1 cellular context compared by ENCODE assay signal in the genomic region with DNA sequence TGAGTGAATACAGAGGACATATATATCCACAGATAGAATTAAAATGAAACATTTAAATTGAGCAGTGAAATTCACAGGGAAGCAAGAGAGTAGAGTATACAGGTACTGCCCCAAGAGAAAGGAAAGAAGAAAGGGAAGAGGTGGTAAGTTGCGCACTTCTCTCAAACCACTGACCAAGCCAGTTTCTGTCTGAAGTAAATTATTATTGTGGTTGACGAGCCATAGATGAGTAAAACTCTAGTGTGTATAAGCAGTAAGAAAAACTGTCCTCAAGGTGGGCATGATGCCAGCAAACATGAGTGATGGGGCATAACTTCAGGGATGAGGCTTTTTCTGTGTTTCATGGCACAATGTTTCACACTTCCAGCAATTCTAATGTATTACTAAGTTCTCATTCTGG.
TF ChIP-seq lines count a peak whose summit lies in the region.

No MANE protein-coding gene starts in this region.

TF ChIP-seq in HepG2, 621 proteins besides CTCF, POLR2A, EP300 and RAD21 (continued from another document):
- no peak for TF ChIP-seq ZXDC (CRISPR knock-in tag; IDR thresholded peaks at IDR 0.05)
- TF ChIP-seq ZFP90 (CRISPR knock-in tag; IDR thresholded peaks at IDR 0.05; ENCODE audit: borderline replicate concordance): no peak
- TF ChIP-seq SOX6 (IDR thresholded peaks at IDR 0.05): no peak
- TF ChIP-seq SOX6 (CRISPR knock-in tag; IDR thresholded peaks at IDR 0.05): no peak
- no peak for TF ChIP-seq ZNF7 (CRISPR knock-in tag; IDR thresholded peaks at IDR 0.05)
- no peak for TF ChIP-seq ZMAT3 (CRISPR knock-in tag; conservative IDR thresholded peaks at IDR 0.05)
- TF ChIP-seq DNMT1 (CRISPR knock-in tag; IDR thresholded peaks at IDR 0.05): no peak
- no peak for TF ChIP-seq MYC (CRISPR knock-in tag; IDR thresholded peaks at IDR 0.05; ENCODE audit: borderline replicate concordance)
